Comparison of ENCODE assay signal across 30 cellular contexts in genomic region chr17:57182621-57183020, GRCh38.
"Had no signal": no experiment of that assay in that cellular context is flagged by ENCODE, and none has a peak within 500 bp of the region (broad histone marks: within the 10 kb centered on the region; RNA-seq: fewer than 3 reads in every experiment).

No MANE protein-coding gene starts in this region.

- H3K36me3 ChIP-seq: adrenal gland, esophagus muscularis mucosa, gastrocnemius medialis had no signal

- H3K4me1 ChIP-seq: adrenal gland, body of pancreas, esophagus muscularis mucosa, foreskin keratinocyte, gastrocnemius medialis had no signal

- H3K27me3 Mint-ChIP-seq: activated CD4-positive, alpha-beta T cell treated with anti-CD3 and anti-CD28 coated beads for 36 hours; activated naive CD8-positive, alpha-beta T cell treated with anti-CD3 and anti-CD28 coated beads for 36 hours had no signal

- H3K27ac ChIP-seq: adrenal gland, body of pancreas, esophagus muscularis mucosa, foreskin keratinocyte, gastrocnemius medialis had no signal

- H3K4me3 Mint-ChIP-seq: activated CD4-positive, alpha-beta memory T cell treated with anti-CD3 and anti-CD28 coated beads for 36 hours; activated CD4-positive, alpha-beta T cell treated with anti-CD3 and anti-CD28 coated beads for 36 hours; activated CD4-positive, alpha-beta T cell treated with anti-CD3 and anti-CD28 coated beads, Interleukin-2, amount 10 ng/mL, durations not matched to agents 24 days and 14 days; activated CD8-positive, alpha-beta memory T cell treated with anti-CD3 and anti-CD28 coated beads, Interleukin-2, amount 10 ng/mL, durations not matched to agents 7 days and 5 days; activated CD8-positive, alpha-beta T cell treated with anti-CD3 and anti-CD28 coated beads, Interleukin-2, amount 10 ng/mL, durations not matched to agents 7 days and 5 days; activated naive CD4-positive, alpha-beta T cell treated with anti-CD3 and anti-CD28 coated beads for 36 hours; activated naive CD4-positive, alpha-beta T cell treated with anti-CD3 and anti-CD28 coated beads, Interleukin-2, amount 50 U/mL, for 24 hours; activated naive CD8-positive, alpha-beta T cell treated with anti-CD3 and anti-CD28 coated beads for 36 hours; activated naive CD8-positive, alpha-beta T cell treated with anti-CD3 and anti-CD28 coated beads, Interleukin-2, amount 50 U/mL, for 24 hours; activated T-helper 1 cell treated with anti-CD3 and anti-CD28 coated beads, Interleukin-12 subunit alpha, Interleukin-12 subunit beta, Interleukin-2, Interleukin-4 antibody, amounts not matched to agents 30 ng/mL and 10 ng/mL and 1 ng/mL, durations not matched to agents 14 hours and 24 hours and 36 hours had no signal

- H3K36me3 Mint-ChIP-seq: activated CD4-positive, alpha-beta memory T cell treated with anti-CD3 and anti-CD28 coated beads for 36 hours; activated CD8-positive, alpha-beta memory T cell treated with anti-CD3 and anti-CD28 coated beads, Interleukin-2, amount 10 ng/mL, durations not matched to agents 7 days and 5 days; activated naive CD4-positive, alpha-beta T cell treated with anti-CD3 and anti-CD28 coated beads, Interleukin-2, amount 50 U/mL, for 24 hours; activated naive CD8-positive, alpha-beta T cell treated with anti-CD3 and anti-CD28 coated beads for 36 hours had no signal

- H3K27ac Mint-ChIP-seq: activated CD4-positive, alpha-beta memory T cell treated with anti-CD3 and anti-CD28 coated beads for 36 hours; activated CD4-positive, alpha-beta T cell treated with anti-CD3 and anti-CD28 coated beads for 36 hours; activated CD4-positive, alpha-beta T cell treated with anti-CD3 and anti-CD28 coated beads, Interleukin-2, amount 10 ng/mL, durations not matched to agents 24 days and 14 days; activated CD8-positive, alpha-beta memory T cell treated with anti-CD3 and anti-CD28 coated beads, Interleukin-2, amount 10 ng/mL, durations not matched to agents 7 days and 5 days; activated CD8-positive, alpha-beta T cell treated with anti-CD3 and anti-CD28 coated beads, Interleukin-2, amount 10 ng/mL, durations not matched to agents 7 days and 5 days; activated naive CD4-positive, alpha-beta T cell treated with anti-CD3 and anti-CD28 coated beads for 36 hours; activated naive CD4-positive, alpha-beta T cell treated with anti-CD3 and anti-CD28 coated beads, Interleukin-2, amount 50 U/mL, for 24 hours; activated naive CD8-positive, alpha-beta T cell treated with anti-CD3 and anti-CD28 coated beads for 36 hours; activated naive CD8-positive, alpha-beta T cell treated with anti-CD3 and anti-CD28 coated beads, Interleukin-2, amount 50 U/mL, for 24 hours; activated T-helper 1 cell treated with anti-CD3 and anti-CD28 coated beads, Interleukin-12 subunit alpha, Interleukin-12 subunit beta, Interleukin-2, Interleukin-4 antibody, amounts not matched to agents 30 ng/mL and 10 ng/mL and 1 ng/mL, durations not matched to agents 14 hours and 24 hours and 36 hours; activated T-helper 2 cell treated with anti-CD3 and anti-CD28 coated beads, Interferon-gamma antibody, Interleukin-2, Interleukin-4, amounts not matched to agents 10 μg/mL and 5 μg/mL and 100 μg/mL, durations not matched to agents 14 hours and 24 hours and 36 hours had no signal

- H3K9me3 Mint-ChIP-seq: activated CD4-positive, alpha-beta memory T cell treated with anti-CD3 and anti-CD28 coated beads for 36 hours; activated CD4-positive, alpha-beta T cell treated with anti-CD3 and anti-CD28 coated beads, Interleukin-2, amount 10 ng/mL, durations not matched to agents 24 days and 14 days; activated naive CD4-positive, alpha-beta T cell treated with anti-CD3 and anti-CD28 coated beads for 36 hours; activated naive CD4-positive, alpha-beta T cell treated with anti-CD3 and anti-CD28 coated beads, Interleukin-2, amount 50 U/mL, for 24 hours; activated naive CD8-positive, alpha-beta T cell treated with anti-CD3 and anti-CD28 coated beads for 36 hours; activated naive CD8-positive, alpha-beta T cell treated with anti-CD3 and anti-CD28 coated beads, Interleukin-2, amount 50 U/mL, for 24 hours; activated T-helper 1 cell treated with anti-CD3 and anti-CD28 coated beads, Interleukin-12 subunit alpha, Interleukin-12 subunit beta, Interleukin-2, Interleukin-4 antibody, amounts not matched to agents 30 ng/mL and 10 ng/mL and 1 ng/mL, durations not matched to agents 14 hours and 24 hours and 36 hours; activated T-helper 2 cell treated with anti-CD3 and anti-CD28 coated beads, Interferon-gamma antibody, Interleukin-2, Interleukin-4, amounts not matched to agents 10 μg/mL and 5 μg/mL and 100 μg/mL, durations not matched to agents 14 hours and 24 hours and 36 hours had no signal

- H3K27me3 ChIP-seq: adrenal gland, body of pancreas, esophagus muscularis mucosa, gastrocnemius medialis had no signal

- H3K4me1 Mint-ChIP-seq: activated CD4-positive, alpha-beta T cell treated with anti-CD3 and anti-CD28 coated beads for 36 hours; activated CD4-positive, alpha-beta T cell treated with anti-CD3 and anti-CD28 coated beads, Interleukin-2, amount 10 ng/mL, durations not matched to agents 24 days and 14 days; activated CD8-positive, alpha-beta memory T cell treated with anti-CD3 and anti-CD28 coated beads, Interleukin-2, amount 10 ng/mL, durations not matched to agents 7 days and 5 days; activated naive CD4-positive, alpha-beta T cell treated with anti-CD3 and anti-CD28 coated beads, Interleukin-2, amount 50 U/mL, for 24 hours; activated naive CD8-positive, alpha-beta T cell treated with anti-CD3 and anti-CD28 coated beads for 36 hours; activated naive CD8-positive, alpha-beta T cell treated with anti-CD3 and anti-CD28 coated beads, Interleukin-2, amount 50 U/mL, for 24 hours had no signal

- DNase-seq: activated CD4-positive, alpha-beta memory T cell treated with anti-CD3 and anti-CD28 coated beads for 36 hours; activated CD4-positive, alpha-beta T cell treated with anti-CD3 and anti-CD28 coated beads for 36 hours; activated CD4-positive, alpha-beta T cell treated with anti-CD3 and anti-CD28 coated beads, Interleukin-2, amount 10 ng/mL, durations not matched to agents 24 days and 14 days; activated CD4-positive, CD25-positive, alpha-beta regulatory T cell; activated CD4-positive, CD25-positive, alpha-beta regulatory T cell treated with anti-CD3 and anti-CD28 coated beads, Interleukin-2, amount 50 U/mL, for 72 hours; activated CD8-positive, alpha-beta memory T cell treated with anti-CD3 and anti-CD28 coated beads, Interleukin-2, amount 10 ng/mL, durations not matched to agents 7 days and 5 days; activated CD8-positive, alpha-beta memory T cell treated with anti-CD3 and anti-CD28 coated beads, Interleukin-2, amount 50 U/mL, for 4 hours; activated CD8-positive, alpha-beta T cell treated with anti-CD3 and anti-CD28 coated beads, Interleukin-2, amount 10 ng/mL, durations not matched to agents 7 days and 5 days; activated effector memory CD4-positive, alpha-beta T cell treated with anti-CD3 and anti-CD28 coated beads, Interleukin-2, amount 50 U/mL, for 16 hours; activated naive CD4-positive, alpha-beta T cell treated with anti-CD3 and anti-CD28 coated beads for 36 hours; activated naive CD8-positive, alpha-beta T cell treated with anti-CD3 and anti-CD28 coated beads for 36 hours; activated naive CD8-positive, alpha-beta T cell treated with anti-CD3 and anti-CD28 coated beads, Interleukin-2, amount 50 U/mL, for 24 hours; activated T-cell treated with anti-CD3 and anti-CD28 coated beads, Interleukin-2, amount 50 U/mL, for 1 hour; activated T-cell treated with anti-CD3 and anti-CD28 coated beads, Interleukin-2, amount 50 U/mL, for 48 hours; adrenal gland; amygdala; aorta; body of pancreas; caudate nucleus; cortex of kidney; effector CD8-positive, alpha-beta T cell; erythroblast; foreskin keratinocyte; gastrocnemius medialis; glutamatergic neuron; T-helper 2 cell had no signal

- H3K9me3 ChIP-seq: adrenal gland, body of pancreas, esophagus muscularis mucosa, gastrocnemius medialis had no signal

- H3K4me3 ChIP-seq: adrenal gland, body of pancreas, esophagus muscularis mucosa, gastrocnemius medialis had no signal
